Comparison of ENCODE assay signal across 18 cellular contexts in the genomic region with DNA sequence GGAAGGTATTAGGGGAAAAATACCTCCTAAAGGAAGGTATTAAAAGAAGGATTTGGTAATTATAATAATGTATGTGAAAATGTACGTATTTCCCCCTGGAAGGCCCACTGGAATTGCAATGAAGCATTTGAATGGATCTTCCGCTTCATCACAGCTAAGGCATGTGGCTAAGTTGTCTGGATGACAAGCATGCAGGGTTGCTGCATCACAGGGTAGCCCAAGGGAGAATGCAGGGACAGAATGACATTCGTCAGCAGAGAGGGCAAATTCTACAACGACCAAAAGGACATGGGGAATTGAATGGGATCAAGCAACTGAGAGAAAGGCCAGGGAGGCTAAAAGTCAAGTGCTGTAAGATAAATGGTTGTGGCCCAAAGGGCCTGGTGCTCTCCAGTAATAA.
DNase-seq lines count a peak whose midpoint lies in the region; ATAC-seq and TF ChIP-seq lines count a peak whose summit lies in the region.
"Had no signal": no experiment of that assay in that cellular context is flagged by ENCODE, and none has a peak within 500 bp of the region (broad histone marks: within the 10 kb centered on the region; RNA-seq: fewer than 3 reads in every experiment).

No MANE protein-coding gene starts in this region.

- H2BK5ac ChIP-seq in neuronal stem cell (ENCODE audit: low read length) = no peak overlapping the region

- H3K36me3 ChIP-seq in NT2/D1 (ENCODE audit: insufficient read depth, insufficient read length, low read length) (no peaks in the 10 kb centered on the region), neuronal stem cell (replicated peaks in 1 of 2; ENCODE audit: control insufficient read depth in 2 of 2, insufficient read depth in 2 of 2, low read length in 2 of 2) (no peaks in the 10 kb centered on the region), right lobe of liver (peaks cover 0 to 4% (median 0%) of the 10 kb centered on the region in 4 donors), colonic mucosa (no peaks in the 10 kb centered on the region)

- DNase-seq in EL = peak; percentile 69
- DNase-seq in NT2/D1 (ENCODE audit: low read depth, low spot score) = peak; percentile 32
- DNase-seq in hepatic stellate cell (ENCODE audit: low spot score) = peak; percentile 8
- peak; percentile 77 for DNase-seq in neuronal stem cell (ENCODE audit: low spot score)
- DNase-seq in right lobe of liver = no peak
- DNase-seq in colonic mucosa = no peak
- DNase-seq: C1 segment of cervical spinal cord, DMS 273 treated with DMSO at 0.1 percent for 48 hours, foreskin keratinocyte, immature natural killer cell, NCI-H82, SW 1271, tibial artery had no signal

- no peak overlapping the region for H2AK5ac ChIP-seq in neuronal stem cell (ENCODE audit: low read depth, low read length)

- WGBS in neuronal stem cell (ENCODE audit: extremely low coverage in 2 of 2, insufficient read length in 2 of 2, insufficient replicate concordance in 1 of 2), 2 donors = no CpG with 5 or more reads among the region's 4 CpGs
- 83% methylated on average over 3 of the region's 4 CpGs for WGBS in right lobe of liver (ENCODE audit: insufficient coverage, low coverage, low lambda C conversion rate, missing lambda C conversion rate)

- TF ChIP-seq CTCF in right lobe of liver (IDR thresholded peaks at IDR 0.05) = no peak
- TF ChIP-seq CTCF in colonic mucosa (IDR thresholded peaks at IDR 0.05) = no peak

- intact Hi-C loops in right lobe of liver (cut with DNase I) (no loop called here), colonic mucosa (cut with DNase I) (no loop called here)

- TF ChIP-seq POLR2A in right lobe of liver (IDR thresholded peaks at IDR 0.05) = no peak

- no peak overlapping the region for H3K4me3 ChIP-seq in NT2/D1 (ENCODE audit: insufficient read length, low read depth)
- H3K4me3 ChIP-seq in neuronal stem cell (ENCODE audit: low read length in 2 of 2) = no peak overlapping the region
- H3K4me3 ChIP-seq in right lobe of liver = no peak overlapping the region
- H3K4me3 ChIP-seq in colonic mucosa = no peak overlapping the region
- H3K4me3 ChIP-seq: K562, smooth muscle cell, tibial artery had no signal

- no peak overlapping the region for H4K91ac ChIP-seq in neuronal stem cell (ENCODE audit: low read depth, low read length, poor library complexity)

- H2BK120ac ChIP-seq in neuronal stem cell (ENCODE audit: low read depth, low read length) = no peak overlapping the region

- no peak overlapping the region for H2AFZ ChIP-seq in neuronal stem cell (ENCODE audit: low read length)

- H3K18ac ChIP-seq in neuronal stem cell (ENCODE audit: low read length) = no peak overlapping the region

- no peak overlapping the region for H2BK15ac ChIP-seq in neuronal stem cell (ENCODE audit: low read length)

- no peak overlapping the region for H3K4me2 ChIP-seq in neuronal stem cell (ENCODE audit: insufficient read depth, low read length, poor library complexity, severe bottlenecking)
- H3K4me2 ChIP-seq: smooth muscle cell had no signal

- ATAC-seq in right lobe of liver = no peak
- no peak for ATAC-seq in GM19351 (IDR thresholded peaks at IDR 0.05; ENCODE audit: unreplicated experiment)
- no peak for ATAC-seq in HG03571 (IDR thresholded peaks at IDR 0.05; ENCODE audit: unreplicated experiment)
- ATAC-seq: foreskin keratinocyte, K562 had no signal

- H3K79me1 ChIP-seq in neuronal stem cell (ENCODE audit: low read depth, low read length) = no peaks in the 10 kb centered on the region

- H3K14ac ChIP-seq in neuronal stem cell (ENCODE audit: low read length) = no peak overlapping the region

- H3K27me3 ChIP-seq in NT2/D1 (ENCODE audit: insufficient read depth, insufficient read length) (no peaks in the 10 kb centered on the region), neuronal stem cell (ENCODE audit: control insufficient read depth in 3 of 3, insufficient read depth in 3 of 3, low read depth in 1 of 3, low read length in 3 of 3) (no peaks in the 10 kb centered on the region), right lobe of liver (no peaks in the 10 kb centered on the region), colonic mucosa (no peaks in the 10 kb centered on the region)
- H3K27me3 ChIP-seq: foreskin keratinocyte, tibial artery had no signal

- no peak overlapping the region for H4K8ac ChIP-seq in neuronal stem cell (ENCODE audit: low read depth, low read length)

- H3K4ac ChIP-seq in neuronal stem cell (ENCODE audit: low read length) = no peak overlapping the region

- H3K9me3 ChIP-seq in NT2/D1 (ENCODE audit: insufficient read depth, low read length) (peaks cover 3% of the 10 kb centered on the region), neuronal stem cell (replicated peaks in 1 of 2; ENCODE audit: control insufficient read depth in 2 of 2, insufficient read depth in 1 of 2, low read depth in 1 of 2, low read length in 2 of 2) (peaks cover 0 to 6% of the 10 kb centered on the region in 2 donors), right lobe of liver (no peaks in the 10 kb centered on the region), colonic mucosa (no peaks in the 10 kb centered on the region)
- H3K9me3 ChIP-seq: tibial artery had no signal

- no peak overlapping the region for H3K27ac ChIP-seq in neuronal stem cell (replicated peaks; ENCODE audit: low read length)
- no peak overlapping the region for H3K27ac ChIP-seq in right lobe of liver
- no peak overlapping the region for H3K27ac ChIP-seq in colonic mucosa
- H3K27ac ChIP-seq: foreskin keratinocyte, tibial artery, VCaP had no signal

- no peak overlapping the region for H3K23ac ChIP-seq in neuronal stem cell (ENCODE audit: low read depth, low read length, poor library complexity)

- no peak overlapping the region for H2BK12ac ChIP-seq in neuronal stem cell (ENCODE audit: low read length)

- H3K9ac ChIP-seq in NT2/D1 (ENCODE audit: insufficient read length, low read depth) (no peak overlapping the region), neuronal stem cell (ENCODE audit: low read depth, low read length, poor library complexity) (no peak overlapping the region), colonic mucosa (ENCODE audit: low read depth in 2 of 2, low read length in 2 of 2) (no peak overlapping the region)

- H3K4me1 ChIP-seq in NT2/D1 (ENCODE audit: insufficient read depth, insufficient read length) (peaks cover 3% of the 10 kb centered on the region), neuronal stem cell (ENCODE audit: control insufficient read depth in 2 of 2, insufficient read depth in 1 of 2, low read depth in 1 of 2, low read length in 2 of 2) (peaks cover 10 to 13% of the 10 kb centered on the region in 2 donors), right lobe of liver (no peaks in the 10 kb centered on the region), colonic mucosa (no peaks in the 10 kb centered on the region)
- H3K4me1 ChIP-seq: foreskin keratinocyte had no signal

Comparison
In these comparisons a context has a peak if more than half of its experiments do, and no peak if none do; other contexts are left out.
1. DNase-seq: peak in EL (single experiment), NT2/D1 (single experiment), hepatic stellate cell (single experiment) and neuronal stem cell (single experiment); none in right lobe of liver (0 of 3) and colonic mucosa (single experiment).